In the genomic region with DNA sequence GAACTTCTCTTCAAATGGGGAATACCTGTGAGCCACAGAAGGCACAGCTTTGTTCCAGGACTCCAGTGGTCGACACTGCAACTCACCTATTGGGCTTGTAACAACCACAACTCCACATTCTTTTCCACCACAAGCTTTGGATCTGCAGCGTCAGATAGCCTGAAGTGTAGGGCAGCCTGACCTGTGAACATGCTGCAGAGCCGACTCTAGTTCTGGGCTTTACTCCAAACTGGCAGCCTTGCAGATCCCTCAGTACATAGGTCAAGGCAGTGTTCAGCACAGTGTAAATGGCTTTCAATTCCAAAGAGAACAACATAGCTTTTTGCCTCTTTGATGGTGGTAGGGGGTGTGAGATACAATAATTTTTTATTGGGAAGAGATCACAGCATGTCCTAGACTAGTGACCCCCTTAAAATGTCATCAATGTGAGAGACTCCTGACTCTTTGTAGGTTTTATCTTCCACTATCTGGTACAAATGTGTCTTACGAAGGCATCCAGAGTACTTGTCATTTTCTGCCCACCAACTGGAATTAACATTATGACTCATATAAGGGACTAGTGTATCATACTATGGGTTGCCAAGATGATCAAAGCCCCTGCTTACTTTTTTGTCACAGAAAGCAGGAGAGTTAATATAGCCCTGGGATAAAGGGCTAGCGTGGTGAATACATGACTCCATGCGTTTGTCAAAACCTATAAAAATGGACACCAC, we compare ENCODE assay signal across 9 cellular contexts.
DNase-seq lines count a peak whose midpoint lies in the region; ATAC-seq and TF ChIP-seq lines count a peak whose summit lies in the region.
"Had no signal": no experiment of that assay in that cellular context is flagged by ENCODE, and none has a peak within 500 bp of the region (broad histone marks: within the 10 kb centered on the region; RNA-seq: fewer than 3 reads in every experiment).

No MANE protein-coding gene starts in this region.

- H3K9me3 ChIP-seq in lower lobe of right lung (peaks cover under 1% of the 10 kb centered on the region), upper lobe of left lung (peaks cover 0 to 2% (median under 1%) of the 10 kb centered on the region in 4 donors), OCI-LY7 (ENCODE audit: low read length) (no peaks in the 10 kb centered on the region)

- H4K20me1 ChIP-seq in OCI-LY7 (ENCODE audit: insufficient read depth, low read length) = no peaks in the 10 kb centered on the region

- intact Hi-C loops in lower lobe of right lung (cut with DNase I) = no loop called here
- intact Hi-C loops in OCI-LY7 (cut with micrococcal nuclease; ENCODE audit: unreplicated experiment) = no loop called here

- CTCF ChIA-PET in OCI-LY7 (lab: Charles Lee; ENCODE audit: unreplicated experiment) = no interaction called here

- H3K9me2 ChIP-seq in OCI-LY7 (ENCODE audit: insufficient read depth, low read length) = no peaks in the 10 kb centered on the region

- POLR2A ChIA-PET in OCI-LY7 (lab: Charles Lee) = no interaction called here

- peak overlapping the region; percentile 42 for H3K27ac ChIP-seq in lower lobe of right lung
- H3K27ac ChIP-seq in upper lobe of left lung = peak overlapping the region in 1 of 4 donors; percentile 51
- H3K27ac ChIP-seq in OCI-LY7 (ENCODE audit: low read depth, low read length, poor library complexity, severe bottlenecking) = no peak overlapping the region

- no peaks in the 10 kb centered on the region for H3K4me1 ChIP-seq in lower lobe of right lung
- H3K4me1 ChIP-seq in upper lobe of left lung = no peaks in the 10 kb centered on the region
- H3K4me1 ChIP-seq in OCI-LY7 (ENCODE audit: insufficient read depth, low read length, poor library complexity, severe bottlenecking) = no peaks in the 10 kb centered on the region

- peak; percentile 33 for DNase-seq in NCI-H2196 (lab: John Stamatoyannopoulos, UW; ENCODE audit: unreplicated experiment)
- peak; percentile 93 for DNase-seq in choroid plexus epithelial cell (ENCODE audit: low read depth)
- DNase-seq in lower lobe of right lung = no peak
- DNase-seq in upper lobe of left lung = no peak
- no peak for DNase-seq in OCI-LY7 (ENCODE audit: low spot score)
- no peak for DNase-seq in NK-92 (lab: John Stamatoyannopoulos, UW; ENCODE audit: unreplicated experiment)
- DNase-seq in NCI-H524 treated with DMSO at 0.1 percent for 48 hours (lab: John Stamatoyannopoulos, UW) = no peak
- DNase-seq: NCI-H2029, T-helper 2 cell had no signal

- TF ChIP-seq EP300 in upper lobe of left lung (IDR thresholded peaks at IDR 0.05) = no peak

- WGBS in upper lobe of left lung, 2 donors = 63 to 70% methylated on average over 6 of the region's 6 CpGs

- no peak overlapping the region for H3K4me3 ChIP-seq in choroid plexus epithelial cell (ENCODE audit: low read depth, low read length)
- H3K4me3 ChIP-seq in lower lobe of right lung = no peak overlapping the region
- no peak overlapping the region for H3K4me3 ChIP-seq in upper lobe of left lung
- no peak overlapping the region for H3K4me3 ChIP-seq in OCI-LY7 (ENCODE audit: low read depth, low read length, poor library complexity, severe bottlenecking)

- BruUV-seq in OCI-LY7 (replicated peaks; lab: Mats Ljungman, UMichigan) = no TSS peak

- no peak overlapping the region for H2AFZ ChIP-seq in OCI-LY7 (ENCODE audit: low read length)

- H3K4me2 ChIP-seq in OCI-LY7 (ENCODE audit: low read length) = no peak overlapping the region

- H3K27me3 ChIP-seq in lower lobe of right lung (ENCODE audit: low read depth) (no peaks in the 10 kb centered on the region), upper lobe of left lung (no peaks in the 10 kb centered on the region)

- H3K79me2 ChIP-seq in OCI-LY7 (ENCODE audit: insufficient read depth, low read depth, low read length) = no peaks in the 10 kb centered on the region

- H3K36me3 ChIP-seq in lower lobe of right lung = no peaks in the 10 kb centered on the region
- H3K36me3 ChIP-seq in upper lobe of left lung = no peaks in the 10 kb centered on the region
- H3K36me3 ChIP-seq in OCI-LY7 (ENCODE audit: insufficient read depth, low read length) = no peaks in the 10 kb centered on the region

- no peak for TF ChIP-seq CTCF in choroid plexus epithelial cell (conservative IDR thresholded peaks at IDR 0.05; ENCODE audit: low read depth, low read length)
- TF ChIP-seq CTCF in lower lobe of right lung (IDR thresholded peaks at IDR 0.05) = no peak
- TF ChIP-seq CTCF in upper lobe of left lung (IDR thresholded peaks at IDR 0.05) = no peak
- TF ChIP-seq CTCF in OCI-LY7 (conservative IDR thresholded peaks at IDR 0.05; ENCODE audit: low read length) = no peak

- TF ChIP-seq POLR2A in upper lobe of left lung (IDR thresholded peaks at IDR 0.05) = no peak

- ATAC-seq in lower lobe of right lung = peak; percentile 42 to 64
- ATAC-seq in upper lobe of left lung (ENCODE audit: low FRiP score in 2 of 2) = peak; percentile 63 to 71

Comparison
In these comparisons a context has a peak if more than half of its experiments do, and no peak if none do; other contexts are left out.
1. DNase-seq: peak in NCI-H2196 (single experiment) and choroid plexus epithelial cell (single experiment); none in lower lobe of right lung (single experiment), upper lobe of left lung (0 of 2), OCI-LY7 (single experiment), NK-92 (single experiment) and NCI-H524 treated with DMSO at 0.1 percent for 48 hours (single experiment).